ENCODE assay signal across 10 cellular contexts in genomic region chr6:105609375-105609991, GRCh38.
DNase-seq lines count a peak whose midpoint lies in the region; ATAC-seq and TF ChIP-seq lines count a peak whose summit lies in the region.
"Had no signal": no experiment of that assay in that cellular context is flagged by ENCODE, and none has a peak within 500 bp of the region (broad histone marks: within the 10 kb centered on the region; RNA-seq: fewer than 3 reads in every experiment).

No MANE protein-coding gene starts in this region.

- peaks cover 12% of the 10 kb centered on the region for H3K9me1 ChIP-seq in IMR-90 (ENCODE audit: insufficient read depth, low read length)

- H4K91ac ChIP-seq in IMR-90 (ENCODE audit: insufficient read depth, low read depth, low read length): peak overlapping the region; percentile 99

- H3K23ac ChIP-seq in IMR-90 (ENCODE audit: low read depth, low read length): peak overlapping the region; percentile 88

- peak overlapping the region; percentile 93 for H2AK9ac ChIP-seq in IMR-90 (replicated peaks; ENCODE audit: low read depth, low read length, poor library complexity)

- H3K27me3 ChIP-seq in IMR-90 (ENCODE audit: control insufficient read depth, insufficient read depth, low read length): no peaks in the 10 kb centered on the region
- H3K27me3 ChIP-seq in brain microvascular endothelial cell (replicated peaks): no peaks in the 10 kb centered on the region
- H3K27me3 ChIP-seq in right atrium auricular region: no peaks in the 10 kb centered on the region
- H3K27me3 ChIP-seq in smooth muscle cell (ENCODE audit: low read depth): no peaks in the 10 kb centered on the region
- no peaks in the 10 kb centered on the region for H3K27me3 ChIP-seq in tibial artery

- DNase-seq in IMR-90 (peak; percentile 92), brain microvascular endothelial cell (peak; percentile 86), right atrium auricular region (ENCODE audit: low spot score) (no peak), smooth muscle cell (lab: John Stamatoyannopoulos, UW; ENCODE audit: unreplicated experiment) (no peak), tibial artery (no peak), cerebellar nuclear complex (lab: John Stamatoyannopoulos, UW) (no peak), SKM-1 treated with dmso at 0.1 percent for 144 hours (lab: John Stamatoyannopoulos, UW; ENCODE audit: unreplicated experiment) (no peak)
- DNase-seq: retina, RPMI8226 had no signal

- peak overlapping the region; percentile 94 for H3K18ac ChIP-seq in IMR-90 (ENCODE audit: low read depth, low read length)

- peaks cover 17% of the 10 kb centered on the region for H3K4me1 ChIP-seq in IMR-90 (ENCODE audit: control insufficient read depth, insufficient read depth, low read length)
- H3K4me1 ChIP-seq in right atrium auricular region: peaks cover 0 to 14% of the 10 kb centered on the region in 2 donors
- peaks cover 12% of the 10 kb centered on the region for H3K4me1 ChIP-seq in smooth muscle cell (ENCODE audit: low read depth)
- H3K4me1 ChIP-seq in tibial artery: peaks cover 0 to 6% (median 4%) of the 10 kb centered on the region in 4 donors

- H2BK5ac ChIP-seq in IMR-90 (ENCODE audit: low read depth, low read length, poor library complexity, severe bottlenecking): peak overlapping the region; percentile 100

- peak; percentile 43; the same call in 1 of the 2 replicates for TF ChIP-seq POLR2A in IMR-90 (IDR thresholded peaks at IDR 0.05; ENCODE audit: low read depth, low read length)

- H3K14ac ChIP-seq in IMR-90 (replicated peaks; ENCODE audit: low read depth, low read length): peak overlapping the region; percentile 79

- TF ChIP-seq CTCF in IMR-90 (conservative IDR thresholded peaks at IDR 0.05; ENCODE audit: low read depth, low read length): no peak
- TF ChIP-seq CTCF in brain microvascular endothelial cell (IDR thresholded peaks at IDR 0.05; ENCODE audit: low read depth, low read length, missing control alignments): no peak
- TF ChIP-seq CTCF in right atrium auricular region (IDR thresholded peaks at IDR 0.05): no peak
- TF ChIP-seq CTCF in smooth muscle cell (IDR thresholded peaks at IDR 0.05; ENCODE audit: borderline replicate concordance, insufficient read depth, poor library complexity, severe bottlenecking): no peak
- TF ChIP-seq CTCF in tibial artery (IDR thresholded peaks at IDR 0.05): no peak

- peak overlapping the region; percentile 98 for H3K4ac ChIP-seq in IMR-90 (ENCODE audit: low read depth, low read length)

- H2AFZ ChIP-seq in IMR-90 (replicated peaks; ENCODE audit: low read length, poor library complexity): peak overlapping the region; percentile 95
- peak overlapping the region; percentile 3 for H2AFZ ChIP-seq in smooth muscle cell (ENCODE audit: low read depth)

- POLR2A ChIA-PET in IMR-90 (lab: Charles Lee; ENCODE audit: unreplicated experiment): no interaction called here

- H3K27ac ChIP-seq in IMR-90 (ENCODE audit: insufficient read depth, low read length): peak overlapping the region; percentile 93
- peak overlapping the region; percentile 99 for H3K27ac ChIP-seq in brain microvascular endothelial cell
- peak overlapping the region; percentile 33 to 42 for H3K27ac ChIP-seq in right atrium auricular region
- peak overlapping the region; percentile 99 for H3K27ac ChIP-seq in smooth muscle cell (ENCODE audit: low read depth)
- no peak overlapping the region for H3K27ac ChIP-seq in tibial artery

- H3K9ac ChIP-seq in IMR-90 (ENCODE audit: low read depth, low read length): peak overlapping the region; percentile 46
- peak overlapping the region; percentile 87 for H3K9ac ChIP-seq in smooth muscle cell (ENCODE audit: low read depth)

- H4K8ac ChIP-seq in IMR-90 (ENCODE audit: low read depth in 2 of 2, low read length in 2 of 2): peak overlapping the region; percentile 94 to 98

- no TSS peak for BruUV-seq in IMR-90 (replicated peaks; lab: Mats Ljungman, UMichigan)

- H3F3A ChIP-seq in smooth muscle cell (ENCODE audit: low read depth): peaks cover 26% of the 10 kb centered on the region

- peak overlapping the region; percentile 100 for H2BK120ac ChIP-seq in IMR-90 (ENCODE audit: low read depth, low read length)

- peak overlapping the region; percentile 99 for H2BK15ac ChIP-seq in IMR-90 (ENCODE audit: low read depth, low read length)

- H2AK5ac ChIP-seq in IMR-90 (ENCODE audit: low read depth, low read length): peak overlapping the region; percentile 99

- H3K79me2 ChIP-seq in smooth muscle cell (ENCODE audit: low read depth): no peaks in the 10 kb centered on the region

- peak overlapping the region; percentile 98 for H3K56ac ChIP-seq in IMR-90 (ENCODE audit: extremely low read depth, insufficient read depth, low read length)

- dilution Hi-C loops in IMR-90 (cut with HindIII; ENCODE audit: low sequenced_read_pairs, unreplicated experiment): no loop called here

- H4K20me1 ChIP-seq in IMR-90 (ENCODE audit: insufficient read depth, low read length): no peaks in the 10 kb centered on the region
- H4K20me1 ChIP-seq in smooth muscle cell (ENCODE audit: low read depth): no peaks in the 10 kb centered on the region

- intact Hi-C loops in IMR-90 (cut with micrococcal nuclease): loop anchor here (1.0 to 10.0 kb wide), 5 partner anchors 8 to 695 kb away; partner anchors contain the start of gene PRDM1
- intact Hi-C loops in tibial artery (cut with DNase I; ENCODE audit: low total_unique reads): no loop called here

- H3K4me2 ChIP-seq in IMR-90 (ENCODE audit: low read depth, low read length) (peak overlapping the region; percentile 78), smooth muscle cell (peak overlapping the region; percentile 74)

- no peaks in the 10 kb centered on the region for H3K36me3 ChIP-seq in IMR-90 (ENCODE audit: control insufficient read depth, insufficient read depth, low read length)
- H3K36me3 ChIP-seq in brain microvascular endothelial cell (replicated peaks): no peaks in the 10 kb centered on the region
- no peaks in the 10 kb centered on the region for H3K36me3 ChIP-seq in right atrium auricular region
- no peaks in the 10 kb centered on the region for H3K36me3 ChIP-seq in smooth muscle cell (ENCODE audit: low read depth)
- no peaks in the 10 kb centered on the region for H3K36me3 ChIP-seq in tibial artery

- H3K79me1 ChIP-seq in IMR-90 (ENCODE audit: low read depth in 1 of 2, low read length in 2 of 2): peaks cover 0 to 4% of the 10 kb centered on the region in 2 experiments; a peak in 1 of 4 replicates

- H2BK20ac ChIP-seq in IMR-90 (ENCODE audit: low read depth, low read length): peak overlapping the region; percentile 98

- H4K5ac ChIP-seq in IMR-90 (ENCODE audit: low read depth, low read length): peak overlapping the region; percentile 90

- TF ChIP-seq RAD21 in IMR-90 (IDR thresholded peaks at IDR 0.05; ENCODE audit: low read length): no peak

- in situ Hi-C loops in IMR-90 (cut with MboI; ENCODE audit: low sequenced_read_pairs) (loop anchor here (10.0 kb wide), 1 partner anchor 385 kb away; no protein-coding TSS in a partner anchor), brain microvascular endothelial cell (cut with HindIII; ENCODE audit: low pct_ligation_motif_present, low sequenced_read_pairs) (no loop called here)

- 40% methylated on average over 2 of the region's 14 CpGs; no CpG with 5 or more reads in 1 of the 2 experiments for WGBS in IMR-90 (ENCODE audit: extremely low coverage in 2 of 2, insufficient read length in 1 of 2), 2 experiments
- WGBS in smooth muscle cell (ENCODE audit: low lambda C conversion rate): 18% methylated on average over 14 of the region's 14 CpGs

- ATAC-seq in IMR-90 (ENCODE audit: low read depth): peak; percentile 55
- ATAC-seq in GM21737 (IDR thresholded peaks at IDR 0.05; ENCODE audit: unreplicated experiment): no peak

- CTCF ChIA-PET in IMR-90 (lab: Yijun Ruan, JAX): no interaction called here

- H3K4me3 ChIP-seq in IMR-90 (ENCODE audit: insufficient read depth, low read depth, low read length) (no peak overlapping the region), brain microvascular endothelial cell (ENCODE audit: low read depth, low read length) (no peak overlapping the region), right atrium auricular region (peak overlapping the region in 1 of 2 donors; percentile 9), smooth muscle cell (no peak overlapping the region), tibial artery (no peak overlapping the region)

- H3K9me3 ChIP-seq in IMR-90 (ENCODE audit: control insufficient read depth, insufficient read depth, low read length): no peaks in the 10 kb centered on the region
- H3K9me3 ChIP-seq in right atrium auricular region: no peaks in the 10 kb centered on the region
- H3K9me3 ChIP-seq in smooth muscle cell (replicated peaks; ENCODE audit: low read depth): no peaks in the 10 kb centered on the region
- no peaks in the 10 kb centered on the region for H3K9me3 ChIP-seq in tibial artery

TF ChIP-seq in IMR-90, 13 proteins besides CTCF, POLR2A, EP300 and RAD21 (continues in another document):
- TF ChIP-seq CHD1 (IDR thresholded peaks at IDR 0.05; ENCODE audit: low read depth, low read length) (0 out of 2 replicates have a peak, but pooled peaks have one; percentile 34), NFE2L2 (IDR thresholded peaks at IDR 0.05; ENCODE audit: low read depth, low read length) (no peak), ELK1 (IDR thresholded peaks at IDR 0.05; ENCODE audit: borderline replicate concordance, low read depth, low read length) (no peak), BHLHE40 (IDR thresholded peaks at IDR 0.05; ENCODE audit: low read depth, low read length) (no peak), FOS (IDR thresholded peaks at IDR 0.05; ENCODE audit: low read depth, low read length) (0 out of 2 replicates have a peak, but pooled peaks have one; percentile 14), MAZ (IDR thresholded peaks at IDR 0.05; ENCODE audit: borderline replicate concordance, low read depth, low read length) (0 out of 2 replicates have a peak, but pooled peaks have one; percentile 23), USF2 (IDR thresholded peaks at IDR 0.05; ENCODE audit: low read depth, low read length) (no peak), CEBPB (IDR thresholded peaks at IDR 0.05; ENCODE audit: low read depth, low read length) (0 out of 2 replicates have a peak, but pooled peaks have one; percentile 25)

Comparison
In these comparisons a context has a peak if more than half of its experiments do, and no peak if none do; other contexts are left out.
1. DNase-seq: peak in IMR-90 (single experiment) and brain microvascular endothelial cell (single experiment); none in right atrium auricular region (single experiment), smooth muscle cell (single experiment), tibial artery (0 of 2), cerebellar nuclear complex (0 of 2) and SKM-1 treated with dmso at 0.1 percent for 144 hours (single experiment).
2. H3K27ac ChIP-seq: peak in IMR-90 (single experiment), brain microvascular endothelial cell (single experiment), right atrium auricular region (2 of 2) and smooth muscle cell (single experiment); none in tibial artery (0 of 2).